Comparison of ENCODE assay signal across 20 cellular contexts in the genomic region with DNA sequence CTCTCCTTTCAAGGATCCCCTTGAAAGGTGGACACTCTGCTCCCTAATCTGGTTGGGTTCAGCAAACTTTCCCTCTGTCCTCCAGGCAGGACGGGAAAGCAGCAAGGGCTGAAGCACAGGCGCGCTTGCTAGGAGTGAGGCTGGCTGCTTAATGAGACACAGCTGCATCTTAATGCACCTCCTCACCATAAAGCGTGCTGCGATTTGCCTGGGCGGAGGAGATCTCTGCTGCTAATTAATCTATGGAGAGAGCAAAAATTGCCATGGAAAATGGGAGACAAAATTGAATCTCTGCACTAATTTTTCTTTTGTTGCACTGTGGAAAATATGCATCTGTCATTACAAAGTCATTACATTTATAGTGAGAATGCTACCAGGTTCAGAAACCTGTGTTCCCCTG. TPM values are rescaled to one million over a fixed set of nuclear protein-coding genes. Genes with fewer than 3 reads are reported as not detected.
"Had no signal": no experiment of that assay in that cellular context is flagged by ENCODE, and none has a peak within 500 bp of the region (broad histone marks: within the 10 kb centered on the region; RNA-seq: fewer than 3 reads in every experiment).

No MANE protein-coding gene starts in this region.

- H3K9me3 Mint-ChIP-seq: activated B cell treated with CpG ODN at 0.5 μM for 24 hours; activated naive CD8-positive, alpha-beta T cell treated with anti-CD3 and anti-CD28 coated beads for 36 hours; natural killer cell; T-helper 1 cell treated with Interleukin-12 subunit alpha and Interleukin-12 subunit beta and Interleukin-4 antibody, amounts not matched to agents 30 μg/mL and 1 μg/mL, for 36 hours had no signal

- DNase-seq: activated B cell treated with CpG ODN at 0.5 μM for 24 hours; activated CD4-positive, alpha-beta T cell treated with anti-CD3 and anti-CD28 coated beads for 36 hours; activated CD4-positive, alpha-beta T cell treated with anti-CD3 and anti-CD28 coated beads, Interleukin-2, amount 50 U/mL, for 4 hours; activated naive CD4-positive, alpha-beta T cell treated with Interleukin-2 at 50 U/mL for 16 hours; activated naive CD8-positive, alpha-beta T cell treated with anti-CD3 and anti-CD28 coated beads for 36 hours; activated T-cell treated with anti-CD3 and anti-CD28 coated beads, Interleukin-2, amount 50 U/mL, for 48 hours; cerebellar nuclear complex; hippocampal formation; left ventricle myocardium inferior; natural killer cell; nucleus accumbens; right lobe of liver; stimulated activated CD4-positive, alpha-beta T cell treated with anti-CD3 and anti-CD28 coated beads, Interleukin-15, amount 100 ng/mL, for 24 hours; stimulated activated CD8-positive, alpha-beta memory T cell treated with anti-CD3 and anti-CD28 coated beads, Interleukin-4, amount 100 ng/mL, for 48 hours; stimulated activated naive CD4-positive, alpha-beta T cell; upper lobe of left lung had no signal

- H3K27ac ChIP-seq: coronary artery, right lobe of liver, thoracic aorta, upper lobe of left lung had no signal

- H3K27ac Mint-ChIP-seq: activated B cell treated with CpG ODN at 0.5 μM for 24 hours; activated CD4-positive, alpha-beta T cell treated with anti-CD3 and anti-CD28 coated beads for 36 hours; activated naive CD8-positive, alpha-beta T cell treated with anti-CD3 and anti-CD28 coated beads for 36 hours; natural killer cell; T-helper 1 cell treated with Interleukin-12 subunit alpha and Interleukin-12 subunit beta and Interleukin-4 antibody, amounts not matched to agents 30 μg/mL and 1 μg/mL, for 36 hours had no signal

- H3K4me3 Mint-ChIP-seq: activated B cell treated with CpG ODN at 0.5 μM for 24 hours; activated CD4-positive, alpha-beta T cell treated with anti-CD3 and anti-CD28 coated beads for 36 hours; activated naive CD8-positive, alpha-beta T cell treated with anti-CD3 and anti-CD28 coated beads for 36 hours; natural killer cell; T-helper 1 cell treated with Interleukin-12 subunit alpha and Interleukin-12 subunit beta and Interleukin-4 antibody, amounts not matched to agents 30 μg/mL and 1 μg/mL, for 36 hours had no signal

- H3K27me3 ChIP-seq: right lobe of liver, upper lobe of left lung had no signal

- H3K4me1 Mint-ChIP-seq: activated B cell treated with CpG ODN at 0.5 μM for 24 hours; activated CD4-positive, alpha-beta T cell treated with anti-CD3 and anti-CD28 coated beads for 36 hours; activated naive CD8-positive, alpha-beta T cell treated with anti-CD3 and anti-CD28 coated beads for 36 hours had no signal

- H3K27me3 Mint-ChIP-seq: activated B cell treated with CpG ODN at 0.5 μM for 24 hours; activated CD4-positive, alpha-beta T cell treated with anti-CD3 and anti-CD28 coated beads for 36 hours had no signal

- ATAC-seq: activated CD4-positive, alpha-beta T cell treated with anti-CD3 and anti-CD28 coated beads for 36 hours; natural killer cell; right lobe of liver had no signal

- H3K9me3 ChIP-seq: left ventricle myocardium inferior, right lobe of liver, thoracic aorta, upper lobe of left lung had no signal

- H3K4me3 ChIP-seq: coronary artery, left ventricle myocardium inferior, right lobe of liver, skin epidermis, thoracic aorta, upper lobe of left lung had no signal

- H3K36me3 ChIP-seq: thoracic aorta had no signal

RNA-seq across cellular contexts. Expression of gene BCAR1, which starts 43.3 kb away (rescaled TPM):
- total RNA-seq: activated B cell treated with CpG ODN at 0.5 μM for 24 hours, natural killer cell had no signal
